1 cellular context compared by ENCODE assay signal in genomic region chr18:58529714-58530354, GRCh38.
TF ChIP-seq lines count a peak whose summit lies in the region.

No MANE protein-coding gene starts in this region.

TF ChIP-seq in HepG2, 621 proteins besides CTCF, POLR2A, EP300 and RAD21 (continued from another document):
- TF ChIP-seq THAP8 (CRISPR knock-in tag; IDR thresholded peaks at IDR 0.05; ENCODE audit: borderline replicate concordance) (no peak), ZMYM4 (CRISPR knock-in tag; IDR thresholded peaks at IDR 0.05) (no peak), HNF1B (CRISPR knock-in tag; IDR thresholded peaks at IDR 0.05) (no peak), ZNF556 (CRISPR knock-in tag; IDR thresholded peaks at IDR 0.05; ENCODE audit: borderline replicate concordance) (no peak), ZNF790 (CRISPR knock-in tag; IDR thresholded peaks at IDR 0.05; ENCODE audit: borderline replicate concordance) (no peak), SP2 (CRISPR knock-in tag; IDR thresholded peaks at IDR 0.05) (no peak), HOXD1 (CRISPR knock-in tag; IDR thresholded peaks at IDR 0.05) (no peak), XBP1 (CRISPR knock-in tag; IDR thresholded peaks at IDR 0.05) (no peak)
TF ChIP-seq in HepG2: peak in this region for 31.
